28 cellular contexts compared by ENCODE assay signal in genomic region chr18:34848695-34849094, GRCh38.
DNase-seq lines count a peak whose midpoint lies in the region; ATAC-seq and TF ChIP-seq lines count a peak whose summit lies in the region.
"Had no signal": no experiment of that assay in that cellular context is flagged by ENCODE, and none has a peak within 500 bp of the region (broad histone marks: within the 10 kb centered on the region; RNA-seq: fewer than 3 reads in every experiment).

No MANE protein-coding gene starts in this region.

- peaks cover 9% of the 10 kb centered on the region for H3K4me1 Mint-ChIP-seq in neural progenitor cell
- H3K4me1 Mint-ChIP-seq: CD4-positive, alpha-beta memory T cell; IgD-negative memory B cell had no signal

- H3K27me3 Mint-ChIP-seq in neural progenitor cell (ENCODE audit: insufficient read depth, low read depth): no peaks in the 10 kb centered on the region

- H3K4me1 ChIP-seq in neural progenitor cell: peaks cover 11% of the 10 kb centered on the region
- H3K4me1 ChIP-seq: A549 had no signal

- H3K27ac Mint-ChIP-seq in neural progenitor cell: no peak overlapping the region
- H3K27ac Mint-ChIP-seq: CD4-positive, alpha-beta memory T cell; IgD-negative memory B cell had no signal

- no peaks in the 10 kb centered on the region for H3K79me2 ChIP-seq in neural progenitor cell (ENCODE audit: low read depth)

- no peak overlapping the region for H3K4me3 Mint-ChIP-seq in neural progenitor cell
- H3K4me3 Mint-ChIP-seq: CD4-positive, alpha-beta memory T cell; IgD-negative memory B cell had no signal

- TF ChIP-seq CTCF in epithelial cell of esophagus (IDR thresholded peaks at IDR 0.05; ENCODE audit: insufficient read depth, low read depth, low read length, missing control alignments): no peak
- no peak for TF ChIP-seq CTCF in neural progenitor cell (IDR thresholded peaks at IDR 0.05)

- no peaks in the 10 kb centered on the region for H4K20me1 ChIP-seq in neural progenitor cell (ENCODE audit: low read depth)

- H3K36me3 ChIP-seq in neural progenitor cell: no peaks in the 10 kb centered on the region

- H3K9me3 ChIP-seq in neural progenitor cell (ENCODE audit: low read depth): no peaks in the 10 kb centered on the region
- H3K9me3 ChIP-seq: A549, SK-N-SH had no signal

- no peak overlapping the region for H3K27ac ChIP-seq in neural progenitor cell
- H3K27ac ChIP-seq: A549, RWPE1 had no signal

- H2AFZ ChIP-seq in neural progenitor cell (replicated peaks): peak overlapping the region; percentile 14

- H3F3A ChIP-seq in neural progenitor cell (ENCODE audit: low read depth): no peaks in the 10 kb centered on the region

- no peaks in the 10 kb centered on the region for H3K9me3 Mint-ChIP-seq in neural progenitor cell

- DNase-seq in ELR (ENCODE audit: low read depth): peak; percentile 39
- DNase-seq in RKO (ENCODE audit: low spot score): peak; percentile 53
- DNase-seq in epithelial cell of esophagus (ENCODE audit: low read depth): peak; percentile 28
- DNase-seq in neural progenitor cell (ENCODE audit: low spot score): no peak
- no peak for DNase-seq in A172 (ENCODE audit: low spot score)
- DNase-seq: AML-193; C1 segment of cervical spinal cord; CD4-positive, alpha-beta memory T cell; COR-L47; DMS79 treated with DMSO at 0.1 percent for 48 hours; HCEC 1CT; NCI-H1092 treated with DMSO at 0.1 percent for 48 hours; NCI-H1436; NCI-H187; NCI-H2081 treated with DMSO at 0.1 percent for 48 hours; NCI-H2171; NCI-H524; NCI-H748 treated with DMSO at 0.1 percent for 48 hours; NK-92 treated with Interleukin-12 subunit alpha and Interleukin-12 subunit beta, amount 100 ng/mL, for 24 hours; SIG-M5; SK-N-SH; SW 1271 had no signal

- H3K4me3 ChIP-seq in epithelial cell of esophagus (ENCODE audit: low read length) (no peak overlapping the region), neural progenitor cell (no peak overlapping the region)
- H3K4me3 ChIP-seq: A549 had no signal

- H3K9ac ChIP-seq in neural progenitor cell: no peak overlapping the region
- H3K9ac ChIP-seq: SK-N-SH had no signal

- H3K36me3 Mint-ChIP-seq in neural progenitor cell: peaks cover 27% of the 10 kb centered on the region
- H3K36me3 Mint-ChIP-seq: CD4-positive, alpha-beta memory T cell; IgD-negative memory B cell had no signal

- H3K4me2 ChIP-seq in neural progenitor cell: no peak overlapping the region
- H3K4me2 ChIP-seq: A549, SK-N-SH had no signal

- no peaks in the 10 kb centered on the region for H3K27me3 ChIP-seq in neural progenitor cell

- ATAC-seq in HG02885 (IDR thresholded peaks at IDR 0.05; ENCODE audit: poor library complexity, unreplicated experiment) (no peak), HG03469 (IDR thresholded peaks at IDR 0.05; ENCODE audit: unreplicated experiment) (no peak), GM21576 (IDR thresholded peaks at IDR 0.05; ENCODE audit: unreplicated experiment) (no peak)
- ATAC-seq: A549 had no signal

Comparison
In these comparisons a context has a peak if more than half of its experiments do, and no peak if none do; other contexts are left out.
1. DNase-seq: peak in ELR (single experiment), RKO (single experiment) and epithelial cell of esophagus (single experiment); none in neural progenitor cell (single experiment) and A172 (single experiment).